14 cellular contexts compared by ENCODE assay signal in the genomic region with DNA sequence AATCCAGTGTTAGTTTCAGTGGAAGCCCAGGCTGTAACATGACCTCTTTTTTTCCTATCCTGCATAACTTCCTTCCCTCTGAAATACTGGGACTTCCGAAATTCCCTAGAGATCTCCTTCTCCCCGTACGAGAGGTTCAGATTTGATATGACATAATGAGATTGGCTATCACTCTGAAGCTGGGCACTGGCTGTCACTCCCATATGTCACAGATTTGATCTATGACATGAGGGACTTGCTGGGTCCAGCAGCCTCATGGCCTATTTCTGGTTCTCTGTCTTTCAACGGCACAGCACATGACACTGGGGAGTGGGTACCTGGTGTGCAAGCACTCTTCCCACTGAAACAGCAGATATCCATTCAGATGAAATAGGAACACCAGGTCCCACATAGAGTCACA. TPM values are rescaled to one million over a fixed set of nuclear protein-coding genes. Genes with fewer than 3 reads are reported as not detected.
DNase-seq lines count a peak whose midpoint lies in the region; ATAC-seq, FAIRE-seq and TF ChIP-seq lines count a peak whose summit lies in the region.
"Had no signal": no experiment of that assay in that cellular context is flagged by ENCODE, and none has a peak within 500 bp of the region (broad histone marks: within the 10 kb centered on the region; RNA-seq: fewer than 3 reads in every experiment).

No MANE protein-coding gene starts in this region.

- H4K5ac ChIP-seq in H1 (ENCODE audit: insufficient read length, low read depth, low read length), result no peak overlapping the region

- H3K36me3 ChIP-seq in HUES6 (ENCODE audit: control insufficient read depth, insufficient read depth, low read length) (no peaks in the 10 kb centered on the region), H1 (ENCODE audit: control insufficient read depth in 2 of 4, insufficient read depth in 4 of 4, low read length in 3 of 4) (no peaks in the 10 kb centered on the region), transverse colon (no peaks in the 10 kb centered on the region)

- no peak overlapping the region for H3K14ac ChIP-seq in H1 (ENCODE audit: insufficient read length)

- H3K4me3 Mint-ChIP-seq in nephron progenitor cell, result peak overlapping the region; percentile 79

- peaks cover 86% of the 10 kb centered on the region for H3K27me3 Mint-ChIP-seq in nephron progenitor cell (ENCODE audit: low read depth, poor library complexity)

- H3K4me1 ChIP-seq in HUES6 (ENCODE audit: control insufficient read depth, insufficient read depth, low read length) (peaks cover 18% of the 10 kb centered on the region; the same call in 1 of the 2 replicates), H1 (replicated peaks in 1 of 4; ENCODE audit: control insufficient read depth in 3 of 4, insufficient read depth in 4 of 4, low read length in 3 of 4) (peaks cover 2 to 10% (median 5%) of the 10 kb centered on the region in 4 experiments), transverse colon (peaks cover 0 to 9% (median 4%) of the 10 kb centered on the region in 4 donors)

- H3K79me1 ChIP-seq in H1 (ENCODE audit: low read depth, low read length), result no peaks in the 10 kb centered on the region

- no peak overlapping the region for H2AFZ ChIP-seq in H1 (ENCODE audit: low read length)
- H2AFZ ChIP-seq: PC-9 had no signal

- CTCF ChIA-PET in H1 (lab: Charles Lee; ENCODE audit: partially characterized antibody), result interaction anchor here (0.6 to 1.9 kb wide), 6 partner anchors 18 to 863 kb away, joined by 3 to 6 read pairs (median 4); no protein-coding TSS in a partner anchor

- H3K4me1 Mint-ChIP-seq in nephron progenitor cell, result peaks cover 9% of the 10 kb centered on the region

- H2BK15ac ChIP-seq in H1 (ENCODE audit: low read length), result no peak overlapping the region

- peaks cover 0 to 1% of the 10 kb centered on the region in 2 experiments for H4K20me1 ChIP-seq in H1 (replicated peaks in 1 of 2; ENCODE audit: control insufficient read depth in 1 of 2, insufficient read depth in 2 of 2, low read length in 2 of 2)

- H2BK120ac ChIP-seq in H1 (replicated peaks; ENCODE audit: low read depth, low read length), result no peak overlapping the region

- H2BK5ac ChIP-seq in H1 (ENCODE audit: low read depth, low read length), result no peak overlapping the region

- peak overlapping the region in 1 of 2 experiments; percentile 93; a peak in 1 of 4 replicates for H3K4me2 ChIP-seq in H1 (ENCODE audit: insufficient read depth in 1 of 2, low read depth in 2 of 2, low read length in 2 of 2)
- H3K4me2 ChIP-seq: KMS-11, PC-9 had no signal

- H3K27ac ChIP-seq in HUES6 (ENCODE audit: low read depth, low read length) (no peak overlapping the region), H1 (ENCODE audit: low read depth, low read length) (no peak overlapping the region), transverse colon (no peak overlapping the region)
- H3K27ac ChIP-seq: KMS-11, PC-9 had no signal

- H3K4ac ChIP-seq in H1 (replicated peaks; ENCODE audit: insufficient read length, low read depth, low read length), result no peak overlapping the region

- H2BK12ac ChIP-seq in H1 (ENCODE audit: low read depth, low read length), result no peak overlapping the region

- in situ Hi-C loops in GM13977 (cut with MboI; ENCODE audit: low pct_unique_long_range_greater_than_20kb, low sequenced_read_pairs, unreplicated experiment), result no loop called here
- in situ Hi-C loops in transverse colon (cut with MboI; ENCODE audit: low pct_ligation_motif_present in 1 of 4, low pct_unique_long_range_greater_than_20kb in 1 of 4, low sequenced_read_pairs in 3 of 4), result no loop called here

- intact Hi-C loops in transverse colon (cut with DNase I; ENCODE audit: low total_unique reads), result no loop called here

- H4K91ac ChIP-seq in H1 (replicated peaks; ENCODE audit: insufficient read length, low read length), result no peak overlapping the region

- no peaks in the 10 kb centered on the region for H3K79me2 ChIP-seq in H1 (ENCODE audit: control insufficient read depth in 1 of 2, insufficient read depth in 2 of 2, low read length in 2 of 2)

- ATAC-seq in HG02678 (IDR thresholded peaks at IDR 0.05; ENCODE audit: unreplicated experiment), result no peak
- ATAC-seq: HCT116, HepG2 had no signal

- H3K4me3 ChIP-seq in HUES6 (ENCODE audit: low read depth, low read length) (peak overlapping the region; percentile 54; the same call in 1 of the 2 replicates), H1 (ENCODE audit: extremely low read depth in 1 of 4, insufficient read depth in 2 of 4, low read depth in 3 of 4, low read length in 4 of 4) (no peak overlapping the region), transverse colon (no peak overlapping the region)
- H3K4me3 ChIP-seq: PC-9 had no signal

- no peak for FAIRE-seq in H1 (lab: Jason Lieb, UNC)
- FAIRE-seq: G401.6, HepG2 had no signal

- no peak overlapping the region for H2AK5ac ChIP-seq in H1 (ENCODE audit: low read depth, low read length)

- no peak overlapping the region for H3K56ac ChIP-seq in H1 (replicated peaks; ENCODE audit: insufficient read length, low read depth, low read length)

- H3K9me3 Mint-ChIP-seq in nephron progenitor cell, result no peaks in the 10 kb centered on the region

- H3K23me2 ChIP-seq in H1 (ENCODE audit: low read depth, low read length), result peaks cover 2% of the 10 kb centered on the region; the same call in 1 of the 2 replicates

- 78% methylated on average over 4 of the region's 4 CpGs; no CpG with 5 or more reads in 1 of the 2 experiments for WGBS in H1 (ENCODE audit: extremely low coverage in 1 of 2, insufficient coverage in 1 of 2, insufficient read length in 1 of 2, insufficient replicate concordance in 2 of 2, low coverage in 1 of 2, low lambda C conversion rate in 2 of 2, missing lambda C conversion rate in 1 of 2), 2 experiments
- WGBS in transverse colon (ENCODE audit: low coverage in 1 of 2), 2 donors, result 78 to 79% methylated on average over 4 of the region's 4 CpGs

- H3K27me3 ChIP-seq in HUES6 (ENCODE audit: control insufficient read depth, insufficient read depth, low read length), result peaks cover 89% of the 10 kb centered on the region
- peaks cover 49 to 79% (median 67%) of the 10 kb centered on the region in 4 experiments for H3K27me3 ChIP-seq in H1 (replicated peaks in 1 of 4; ENCODE audit: control insufficient read depth in 3 of 4, extremely low read depth in 1 of 4, insufficient read depth in 3 of 4, low read length in 3 of 4)
- H3K27me3 ChIP-seq in transverse colon, result peaks cover 32% of the 10 kb centered on the region

- TF ChIP-seq POLR2A in H1 (IDR thresholded peaks at IDR 0.05; ENCODE audit: control extremely low read depth in 1 of 2, low read depth in 2 of 2, low read length in 2 of 2) (no peak), transverse colon (IDR thresholded peaks at IDR 0.05) (no peak)

- TF ChIP-seq RAD21 in H1 (IDR thresholded peaks at IDR 0.05 in 1 of 2, conservative IDR thresholded peaks at IDR 0.05 in 1 of 2; ENCODE audit: low read depth in 2 of 2, low read length in 2 of 2), result no peak

- DNase-seq in H1 (ENCODE audit: low read depth in 1 of 2, low spot score in 2 of 2) (no peak), nephron progenitor cell (no peak), GM13977 (ENCODE audit: low spot score) (no peak), transverse colon (no peak)
- DNase-seq in activated CD4-positive, alpha-beta T cell treated with anti-CD3 and anti-CD28 coated beads for 4 hours, result no peak
- DNase-seq: C1 segment of cervical spinal cord, NCI-H187 had no signal

- TF ChIP-seq CTCF in H1 (IDR thresholded peaks at IDR 0.05; ENCODE audit: control extremely low read depth in 1 of 3, insufficient read depth in 1 of 3, low read depth in 1 of 3, low read length in 3 of 3), result no peak
- TF ChIP-seq CTCF in nephron progenitor cell (IDR thresholded peaks at IDR 0.05), result no peak
- TF ChIP-seq CTCF in GM13977 (IDR thresholded peaks at IDR 0.05; ENCODE audit: extremely low read depth, insufficient read depth, missing control alignments), result no peak
- no peak for TF ChIP-seq CTCF in transverse colon (IDR thresholded peaks at IDR 0.05)

- no peaks in the 10 kb centered on the region for H3K36me3 Mint-ChIP-seq in nephron progenitor cell (ENCODE audit: low read depth)

- no peak overlapping the region for H3K23ac ChIP-seq in H1 (ENCODE audit: insufficient read length)

- no peak overlapping the region for H4K8ac ChIP-seq in H1 (ENCODE audit: extremely low read depth, insufficient read depth, low read length)

- TF ChIP-seq EP300 in H1 (IDR thresholded peaks at IDR 0.05; ENCODE audit: borderline replicate concordance in 1 of 2, low read depth in 2 of 2, low read length in 2 of 2) (no peak), transverse colon (IDR thresholded peaks at IDR 0.05; ENCODE audit: low read depth) (no peak)

- POLR2A ChIA-PET in H1 (lab: Charles Lee; ENCODE audit: partially characterized antibody), result no interaction called here

- H3K9me3 ChIP-seq in HUES6 (ENCODE audit: control insufficient read depth, insufficient read depth, low read depth, low read length), result no peaks in the 10 kb centered on the region
- no peaks in the 10 kb centered on the region for H3K9me3 ChIP-seq in H1 (ENCODE audit: insufficient read depth in 2 of 2, low read depth in 1 of 2, low read length in 1 of 2)
- no peaks in the 10 kb centered on the region for H3K9me3 ChIP-seq in transverse colon

- no peak overlapping the region for H3K9ac ChIP-seq in HUES6 (ENCODE audit: low read length)
- no peak overlapping the region for H3K9ac ChIP-seq in H1 (replicated peaks in 1 of 4; ENCODE audit: extremely low read depth in 1 of 4, low read depth in 3 of 4, low read length in 3 of 4)
- H3K9ac ChIP-seq: KMS-11 had no signal

- no peak overlapping the region for H3K18ac ChIP-seq in H1 (ENCODE audit: extremely low read depth, low read length)

- no peak overlapping the region for H2BK20ac ChIP-seq in H1 (ENCODE audit: low read length)

- H3K27ac Mint-ChIP-seq in nephron progenitor cell, result no peak overlapping the region

RNA-seq across cellular contexts. Expression of a gene that starts 36.7 kb away (rescaled TPM):
- 0.71 and 2.0 TPM in 2 replicates for total RNA-seq in H1 (2021; fragmentation: NEBNext Ultra II Directional; extraction: Animal tissue kit (Norgen Biotek cat#: 25700))
- polyA plus RNA-seq in H1 (2011; rRNA removed), result 2.3 and 4.5 TPM in 2 replicates
- 2.9 TPM for polyA plus RNA-seq in H1 (2011; cell fraction: cytosol; rRNA removed)
- 1.6 TPM for polyA plus RNA-seq in H1 (2011; cell fraction: nucleus; rRNA removed)
- 0.69 to 1.6 TPM (median 1.3 TPM) in 4 replicates for polyA plus RNA-seq in H1 (2012, experiment 1 of 2)
- polyA plus RNA-seq in H1 (2012, experiment 2 of 2), result 1.5 TPM
- 4.7 TPM for polyA plus RNA-seq in H1 (2013, experiment 1 of 2)
- polyA plus RNA-seq in H1 (2013, experiment 2 of 2), result 4.1 TPM
- polyA minus RNA-seq in H1 (2011; rRNA and poly(A)+ RNA removed), result 0.37 TPM in 1 of 2 replicates, not detected in the other
- 2.1 TPM for polyA minus RNA-seq in H1 (2011; cell fraction: cytosol; rRNA and poly(A)+ RNA removed)
- not detected for polyA minus RNA-seq in H1 (2011; cell fraction: nucleus; rRNA and poly(A)+ RNA removed)
- not detected for total RNA-seq in transverse colon
- total RNA-seq: HepG2, PC-9 had no signal
- polyA plus RNA-seq: HepG2 had no signal

RNA-seq across cellular contexts. Expression of a gene that starts 42.9 kb away (rescaled TPM):
- 0.43 TPM in 1 of 2 replicates, not detected in the other for total RNA-seq in H1 (2021; fragmentation: NEBNext Ultra II Directional; extraction: Animal tissue kit (Norgen Biotek cat#: 25700))
- polyA plus RNA-seq in H1 (2011; rRNA removed), result 0.18 TPM in 1 of 2 replicates, not detected in the other
- not detected for polyA plus RNA-seq in H1 (2011; cell fraction: cytosol; rRNA removed)
- polyA plus RNA-seq in H1 (2011; cell fraction: nucleus; rRNA removed), result not detected
- polyA plus RNA-seq in H1 (2012, experiment 1 of 2), result 0.27 to 0.31 TPM in 2 of 4 replicates, not detected in the others
- polyA plus RNA-seq in H1 (2012, experiment 2 of 2), result not detected
- 0.45 TPM for polyA plus RNA-seq in H1 (2013, experiment 1 of 2)
- polyA plus RNA-seq in H1 (2013, experiment 2 of 2), result 0.57 TPM
- polyA minus RNA-seq in H1 (2011; rRNA and poly(A)+ RNA removed), result not detected in 2 replicates
- polyA minus RNA-seq in H1 (2011; cell fraction: cytosol; rRNA and poly(A)+ RNA removed), result not detected
- polyA minus RNA-seq in H1 (2011; cell fraction: nucleus; rRNA and poly(A)+ RNA removed), result not detected
- not detected for total RNA-seq in transverse colon
- total RNA-seq: HepG2, PC-9 had no signal
- polyA plus RNA-seq: HepG2 had no signal

RNA-seq across cellular contexts. Expression of a gene that starts 53.3 kb away (rescaled TPM):
- 10.9 and 11.4 TPM in 2 replicates for total RNA-seq in H1 (2021; fragmentation: NEBNext Ultra II Directional; extraction: Animal tissue kit (Norgen Biotek cat#: 25700))
- polyA plus RNA-seq in H1 (2011; rRNA removed), result 8.5 and 15.6 TPM in 2 replicates
- polyA plus RNA-seq in H1 (2011; cell fraction: cytosol; rRNA removed), result 11.4 TPM
- polyA plus RNA-seq in H1 (2011; cell fraction: nucleus; rRNA removed), result 6.9 TPM
- polyA plus RNA-seq in H1 (2012, experiment 1 of 2), result 10.4 to 18.4 TPM (median 15.3 TPM) in 4 replicates
- 8.6 TPM for polyA plus RNA-seq in H1 (2012, experiment 2 of 2)
- 11.4 TPM for polyA plus RNA-seq in H1 (2013, experiment 1 of 2)
- polyA plus RNA-seq in H1 (2013, experiment 2 of 2), result 12.6 TPM
- 2.7 and 8.1 TPM in 2 replicates for polyA minus RNA-seq in H1 (2011; rRNA and poly(A)+ RNA removed)
- polyA minus RNA-seq in H1 (2011; cell fraction: cytosol; rRNA and poly(A)+ RNA removed), result 6.5 TPM
- polyA minus RNA-seq in H1 (2011; cell fraction: nucleus; rRNA and poly(A)+ RNA removed), result 8.0 TPM
- total RNA-seq in transverse colon, result under 1 TPM in 1 of 4 donors, not detected in 3; 0.64 TPM
- total RNA-seq: HepG2, PC-9 had no signal
- polyA plus RNA-seq: HepG2 had no signal
